23 cellular contexts compared by ENCODE assay signal in genomic region chr1:244291171-244291866, GRCh38.
"Had no signal": no experiment of that assay in that cellular context is flagged by ENCODE, and none has a peak within 500 bp of the region (broad histone marks: within the 10 kb centered on the region; RNA-seq: fewer than 3 reads in every experiment).

No MANE protein-coding gene starts in this region.

- DNase-seq: activated CD4-positive, alpha-beta memory T cell treated with anti-CD3 and anti-CD28 coated beads, Interleukin-2, amount 10 ng/mL, durations not matched to agents 7 days and 5 days; activated CD4-positive, alpha-beta T cell treated with anti-CD3 and anti-CD28 coated beads for 4 hours; activated naive CD4-positive, alpha-beta T cell treated with anti-CD3 and anti-CD28 coated beads, Interleukin-2, amount 10 ng/mL, durations not matched to agents 7 days and 5 days; activated naive CD8-positive, alpha-beta T cell treated with anti-CD3 and anti-CD28 coated beads, Interleukin-2, amount 50 U/mL, for 24 hours; activated T-cell treated with anti-CD3 and anti-CD28 coated beads, Interleukin-2, amount 50 U/mL, for 1 hour; anterior cingulate cortex; brain microvascular endothelial cell; erythroblast; foreskin melanocyte; glutamatergic neuron; nephron progenitor cell; retina; stimulated activated CD8-positive, alpha-beta memory T cell treated with anti-CD3 and anti-CD28 coated beads, Interleukin-4, amount 100 ng/mL, for 48 hours; stimulated activated naive CD8-positive, alpha-beta T cell treated with anti-CD3 and anti-CD28 coated beads, Interleukin-15, Interleukin-2, amounts not matched to agents 100 U/mL and 50 U/mL, for 24 hours; substantia nigra; uterus had no signal

- H3K4me3 Mint-ChIP-seq: activated CD4-positive, alpha-beta memory T cell treated with anti-CD3 and anti-CD28 coated beads, Interleukin-2, amount 10 ng/mL, durations not matched to agents 7 days and 5 days; activated naive CD4-positive, alpha-beta T cell treated with anti-CD3 and anti-CD28 coated beads, Interleukin-2, amount 10 ng/mL, durations not matched to agents 7 days and 5 days; activated naive CD8-positive, alpha-beta T cell treated with anti-CD3 and anti-CD28 coated beads, Interleukin-2, amount 50 U/mL, for 24 hours; central memory CD8-positive, alpha-beta T cell; mesothelial cell of epicardium; nephron progenitor cell; WTC11 had no signal

- H3K36me3 Mint-ChIP-seq: activated naive CD4-positive, alpha-beta T cell treated with anti-CD3 and anti-CD28 coated beads, Interleukin-2, amount 10 ng/mL, durations not matched to agents 7 days and 5 days; mesothelial cell of epicardium had no signal

- ATAC-seq: activated naive CD8-positive, alpha-beta T cell treated with anti-CD3 and anti-CD28 coated beads, Interleukin-2, amount 50 U/mL, for 24 hours; left lobe of liver; stimulated activated naive CD8-positive, alpha-beta T cell treated with anti-CD3 and anti-CD28 coated beads, Interleukin-15, Interleukin-2, amounts not matched to agents 100 U/mL and 50 U/mL, for 24 hours; WTC11 had no signal

- H3K9me3 Mint-ChIP-seq: central memory CD8-positive, alpha-beta T cell had no signal

- H3K4me3 ChIP-seq: coronary artery, tibial nerve, uterus had no signal

- H3K9me3 ChIP-seq: uterus had no signal

- H3K36me3 ChIP-seq: brain microvascular endothelial cell, tibial nerve, uterus had no signal

- H3K4me1 ChIP-seq: tibial nerve, uterus had no signal

- H3K27me3 ChIP-seq: brain microvascular endothelial cell, tibial nerve, uterus had no signal

- H3K27ac Mint-ChIP-seq: activated CD4-positive, alpha-beta memory T cell treated with anti-CD3 and anti-CD28 coated beads, Interleukin-2, amount 10 ng/mL, durations not matched to agents 7 days and 5 days; activated naive CD4-positive, alpha-beta T cell treated with anti-CD3 and anti-CD28 coated beads, Interleukin-2, amount 10 ng/mL, durations not matched to agents 7 days and 5 days; activated naive CD8-positive, alpha-beta T cell treated with anti-CD3 and anti-CD28 coated beads, Interleukin-2, amount 50 U/mL, for 24 hours; activated T-helper 2 cell treated with anti-CD3 and anti-CD28 coated beads, Interferon-gamma antibody, Interleukin-2, Interleukin-4, amounts not matched to agents 10 μg/mL and 5 μg/mL and 100 μg/mL, durations not matched to agents 14 hours and 24 hours and 36 hours; mesothelial cell of epicardium; nephron progenitor cell; WTC11 had no signal

- H3K4me1 Mint-ChIP-seq: WTC11 had no signal
